ENCODE assay signal across 9 cellular contexts in genomic region chr13:97977982-97978381, GRCh38. TPM values are rescaled to one million over a fixed set of nuclear protein-coding genes. Genes with fewer than 3 reads are reported as not detected.
DNase-seq lines count a peak whose midpoint lies in the region; ATAC-seq and TF ChIP-seq lines count a peak whose summit lies in the region.
"Had no signal": no experiment of that assay in that cellular context is flagged by ENCODE, and none has a peak within 500 bp of the region (broad histone marks: within the 10 kb centered on the region; RNA-seq: fewer than 3 reads in every experiment).

No MANE protein-coding gene starts in this region.

- intact Hi-C loops in heart right ventricle (cut with DNase I), result loop anchor here (2.0 to 10.0 kb wide), 5 partner anchors 121 to 126 kb away; no protein-coding TSS in a partner anchor
- intact Hi-C loops in Right ventricle myocardium superior (cut with DNase I), result loop anchor here (10.0 kb wide), 1 partner anchor 123 kb away; no protein-coding TSS in a partner anchor

- H3K27me3 ChIP-seq in heart right ventricle, result no peaks in the 10 kb centered on the region
- H3K27me3 ChIP-seq in iPS DF 6.9 (ENCODE audit: control insufficient read depth, insufficient read depth, low read length), result no peaks in the 10 kb centered on the region
- H3K27me3 ChIP-seq in thoracic aorta (replicated peaks; ENCODE audit: insufficient read depth), result no peaks in the 10 kb centered on the region
- H3K27me3 ChIP-seq: sigmoid colon had no signal

- H3K4me1 ChIP-seq in heart right ventricle, result peaks cover 0 to 49% (median 33%) of the 10 kb centered on the region in 9 donors
- no peaks in the 10 kb centered on the region for H3K4me1 ChIP-seq in iPS DF 6.9 (ENCODE audit: control insufficient read depth, insufficient read depth, low read length)
- peaks cover 15 to 19% of the 10 kb centered on the region in 2 donors for H3K4me1 ChIP-seq in thoracic aorta (ENCODE audit: control insufficient read depth in 1 of 2, low read depth in 2 of 2)

- no peaks in the 10 kb centered on the region for H3K27me3 Mint-ChIP-seq in activated CD4-positive, alpha-beta memory T cell treated with anti-CD3 and anti-CD28 coated beads, Interleukin-2, amount 10 ng/mL, durations not matched to agents 7 days and 5 days

- DNase-seq in heart right ventricle, result no peak
- DNase-seq in Right ventricle myocardium superior, result no peak
- no peak for DNase-seq in activated CD4-positive, alpha-beta memory T cell treated with anti-CD3 and anti-CD28 coated beads, Interleukin-2, amount 10 ng/mL, durations not matched to agents 7 days and 5 days
- DNase-seq in iPS DF 6.9 (ENCODE audit: low read depth, low spot score), result no peak
- DNase-seq in thoracic aorta (ENCODE audit: low spot score), result no peak
- no peak for DNase-seq in NCI-H345 (lab: John Stamatoyannopoulos, UW)
- no peak for DNase-seq in cerebellum (ENCODE audit: low spot score)
- DNase-seq: sigmoid colon had no signal

- 69 to 70% methylated on average over 7 of the region's 7 CpGs for WGBS in heart right ventricle, 2 donors
- no CpG with 5 or more reads among the region's 7 CpGs for WGBS in iPS DF 6.9 (ENCODE audit: insufficient coverage, insufficient read length)

- peaks cover 42% of the 10 kb centered on the region for H3K4me1 Mint-ChIP-seq in activated CD4-positive, alpha-beta memory T cell treated with anti-CD3 and anti-CD28 coated beads, Interleukin-2, amount 10 ng/mL, durations not matched to agents 7 days and 5 days

- peak overlapping the region; percentile 84 for H3K4me3 Mint-ChIP-seq in activated CD4-positive, alpha-beta memory T cell treated with anti-CD3 and anti-CD28 coated beads, Interleukin-2, amount 10 ng/mL, durations not matched to agents 7 days and 5 days

- ATAC-seq in heart right ventricle, result no peak
- ATAC-seq in Right ventricle myocardium superior (ENCODE audit: poor library complexity), result no peak
- ATAC-seq in thoracic aorta (ENCODE audit: insufficient number of reproducible peaks, low FRiP score, low read depth), result no peak
- ATAC-seq in HG02759 (IDR thresholded peaks at IDR 0.05; ENCODE audit: unreplicated experiment), result no peak

- CTCF ChIA-PET in activated CD4-positive, alpha-beta memory T cell treated with anti-CD3 and anti-CD28 coated beads, Interleukin-2, amount 10 ng/mL, durations not matched to agents 7 days and 5 days (lab: Charles Lee), result no interaction called here

- peaks cover 5% of the 10 kb centered on the region for H3K36me3 Mint-ChIP-seq in activated CD4-positive, alpha-beta memory T cell treated with anti-CD3 and anti-CD28 coated beads, Interleukin-2, amount 10 ng/mL, durations not matched to agents 7 days and 5 days (ENCODE audit: low read depth)

- H3K9me3 ChIP-seq in heart right ventricle (no peaks in the 10 kb centered on the region), iPS DF 6.9 (ENCODE audit: control insufficient read depth, insufficient read depth, low read length) (no peaks in the 10 kb centered on the region), thoracic aorta (no peaks in the 10 kb centered on the region)
- H3K9me3 ChIP-seq: sigmoid colon had no signal

- H3K4me3 ChIP-seq in heart right ventricle (peak overlapping the region in 7 of 10 donors; percentile 80 to 94 (median 87)), iPS DF 6.9 (ENCODE audit: low read length) (peak overlapping the region; percentile 91; the same call in 1 of the 2 replicates), thoracic aorta (peak overlapping the region; percentile 91)

- H3K27ac ChIP-seq in heart right ventricle (peak overlapping the region in 2 of 10 donors; percentile 95 to 98), iPS DF 6.9 (ENCODE audit: low read length) (no peak overlapping the region), thoracic aorta (no peak overlapping the region)

- TF ChIP-seq CTCF in heart right ventricle (IDR thresholded peaks at IDR 0.05), result no peak
- no peak for TF ChIP-seq CTCF in thoracic aorta (IDR thresholded peaks at IDR 0.05)

- POLR2A ChIA-PET in activated CD4-positive, alpha-beta memory T cell treated with anti-CD3 and anti-CD28 coated beads, Interleukin-2, amount 10 ng/mL, durations not matched to agents 7 days and 5 days (lab: Charles Lee), result interaction anchor here (0.6 to 1.2 kb wide), 2 partner anchors 22 to 115 kb away, joined by 3 to 5 read pairs; no protein-coding TSS in a partner anchor

- no peak overlapping the region for H3K27ac Mint-ChIP-seq in activated CD4-positive, alpha-beta memory T cell treated with anti-CD3 and anti-CD28 coated beads, Interleukin-2, amount 10 ng/mL, durations not matched to agents 7 days and 5 days

- no peaks in the 10 kb centered on the region for H3K9me3 Mint-ChIP-seq in activated CD4-positive, alpha-beta memory T cell treated with anti-CD3 and anti-CD28 coated beads, Interleukin-2, amount 10 ng/mL, durations not matched to agents 7 days and 5 days

- H3K36me3 ChIP-seq in heart right ventricle, result peaks cover 0 to 12% (median 5%) of the 10 kb centered on the region in 9 donors
- 0 out of 2 replicates have a peak, but pooled peaks cover 2% of the 10 kb centered on the region for H3K36me3 ChIP-seq in iPS DF 6.9 (ENCODE audit: control insufficient read depth, insufficient read depth, low read length)
- H3K36me3 ChIP-seq in thoracic aorta, result no peaks in the 10 kb centered on the region

RNA-seq across cellular contexts. Expression of gene IPO5, which starts 24.5 kb away (rescaled TPM):
- total RNA-seq in heart right ventricle, result 100 to 1,000 TPM in 9 of 10 donors, 10 to 100 TPM in 1; 91.3 to 149 (median 121) TPM
- polyA plus RNA-seq in heart right ventricle, result 10 to 100 TPM; 17.0 to 76.2 TPM
- total RNA-seq in Right ventricle myocardium superior, result 86.5 TPM
- 10 to 100 TPM; 83.9 to 85.6 TPM for total RNA-seq in activated CD4-positive, alpha-beta memory T cell treated with anti-CD3 and anti-CD28 coated beads, Interleukin-2, amount 10 ng/mL, durations not matched to agents 7 days and 5 days
- 100 to 1,000 TPM; 110 to 131 TPM for total RNA-seq in thoracic aorta
- total RNA-seq in cerebellum, result 157 TPM
